In the genomic region with DNA sequence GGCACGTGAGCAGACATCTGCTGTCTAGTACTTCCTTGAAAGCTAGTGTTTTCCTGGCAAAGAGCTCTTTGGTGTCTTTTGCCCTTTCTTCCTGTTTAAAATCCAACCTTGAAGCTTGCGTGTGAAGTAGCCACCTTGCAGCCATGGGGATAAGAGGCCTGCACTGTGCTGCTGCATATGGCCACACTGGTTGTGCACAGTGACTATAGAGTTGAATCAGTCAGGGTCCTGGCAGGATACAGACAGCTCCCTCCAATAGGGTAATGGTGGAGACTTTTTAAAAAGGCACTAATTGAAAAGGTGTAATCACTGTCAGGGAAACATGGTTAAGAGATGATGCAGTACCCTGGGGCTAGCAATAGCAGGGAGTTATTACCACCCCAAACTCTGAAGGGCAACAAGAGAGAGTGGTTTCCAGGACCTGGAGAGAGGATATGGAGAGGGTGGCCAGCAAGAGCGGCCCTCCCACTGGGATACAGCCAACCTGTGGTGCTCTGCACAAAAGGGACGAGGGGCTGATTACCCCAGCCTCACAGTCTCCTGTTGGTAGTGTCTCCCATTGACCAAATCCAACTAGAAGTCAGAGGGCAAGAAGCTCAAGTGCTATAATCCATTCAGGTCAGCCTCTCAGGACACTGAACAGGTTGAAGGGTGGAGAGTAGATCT, we compare ENCODE assay signal across 14 cellular contexts.
"Had no signal": no experiment of that assay in that cellular context is flagged by ENCODE, and none has a peak within 500 bp of the region (broad histone marks: within the 10 kb centered on the region; RNA-seq: fewer than 3 reads in every experiment).

No MANE protein-coding gene starts in this region.

- H3K27ac ChIP-seq: foreskin keratinocyte had no signal

- H3K4me1 Mint-ChIP-seq: stimulated activated effector memory CD8-positive, alpha-beta T cell treated with anti-CD3 and anti-CD28 coated beads, Interleukin-12 subunit alpha, Interleukin-12 subunit beta, amount 100 ng/mL, for 72 hours had no signal

- H3K27me3 ChIP-seq: foreskin keratinocyte, thyroid gland had no signal

- DNase-seq: activated CD4-positive, CD25-positive, alpha-beta regulatory T cell treated with anti-CD3 and anti-CD28 coated beads, Interleukin-2, amount 50 U/mL, for 72 hours; activated naive CD4-positive, alpha-beta T cell; activated naive CD8-positive, alpha-beta T cell treated with anti-CD3 and anti-CD28 coated beads, Interleukin-2, amount 50 U/mL, for 24 hours; activated T-cell treated with anti-CD3 and anti-CD28 coated beads for 4 hours; aorta; effector CD8-positive, alpha-beta T cell; foreskin keratinocyte; islet precursor cell; stimulated activated CD4-positive, alpha-beta T cell treated with anti-CD3 and anti-CD28 coated beads, Interleukin-12 subunit alpha, Interleukin-12 subunit beta, amount 100 ng/mL, for 4 hours; stimulated activated CD4-positive, alpha-beta T cell treated with anti-CD3 and anti-CD28 coated beads, Interleukin-2, amount 100 ng/mL, for 24 hours; thyroid gland had no signal

- H3K36me3 Mint-ChIP-seq: stimulated activated effector memory CD8-positive, alpha-beta T cell treated with anti-CD3 and anti-CD28 coated beads, Interleukin-12 subunit alpha, Interleukin-12 subunit beta, amount 100 ng/mL, for 72 hours had no signal

- H3K36me3 ChIP-seq: thyroid gland had no signal

- H3K9me3 ChIP-seq: thyroid gland had no signal

- H3K9me3 Mint-ChIP-seq: activated naive CD8-positive, alpha-beta T cell treated with anti-CD3 and anti-CD28 coated beads, Interleukin-2, amount 50 U/mL, for 24 hours; stimulated activated effector memory CD8-positive, alpha-beta T cell treated with anti-CD3 and anti-CD28 coated beads, Interleukin-12 subunit alpha, Interleukin-12 subunit beta, amount 100 ng/mL, for 72 hours had no signal

- H3K9ac ChIP-seq: parathyroid adenoma had no signal

- H3K4me3 Mint-ChIP-seq: activated naive CD8-positive, alpha-beta T cell treated with anti-CD3 and anti-CD28 coated beads, Interleukin-2, amount 50 U/mL, for 24 hours; stimulated activated effector memory CD8-positive, alpha-beta T cell treated with anti-CD3 and anti-CD28 coated beads, Interleukin-12 subunit alpha, Interleukin-12 subunit beta, amount 100 ng/mL, for 72 hours had no signal

- H3K27ac Mint-ChIP-seq: activated naive CD8-positive, alpha-beta T cell treated with anti-CD3 and anti-CD28 coated beads, Interleukin-2, amount 50 U/mL, for 24 hours; stimulated activated effector memory CD8-positive, alpha-beta T cell treated with anti-CD3 and anti-CD28 coated beads, Interleukin-12 subunit alpha, Interleukin-12 subunit beta, amount 100 ng/mL, for 72 hours had no signal

- H3K4me3 ChIP-seq: lung, thyroid gland had no signal
